ENCODE assay signal across 8 cellular contexts in the genomic region with DNA sequence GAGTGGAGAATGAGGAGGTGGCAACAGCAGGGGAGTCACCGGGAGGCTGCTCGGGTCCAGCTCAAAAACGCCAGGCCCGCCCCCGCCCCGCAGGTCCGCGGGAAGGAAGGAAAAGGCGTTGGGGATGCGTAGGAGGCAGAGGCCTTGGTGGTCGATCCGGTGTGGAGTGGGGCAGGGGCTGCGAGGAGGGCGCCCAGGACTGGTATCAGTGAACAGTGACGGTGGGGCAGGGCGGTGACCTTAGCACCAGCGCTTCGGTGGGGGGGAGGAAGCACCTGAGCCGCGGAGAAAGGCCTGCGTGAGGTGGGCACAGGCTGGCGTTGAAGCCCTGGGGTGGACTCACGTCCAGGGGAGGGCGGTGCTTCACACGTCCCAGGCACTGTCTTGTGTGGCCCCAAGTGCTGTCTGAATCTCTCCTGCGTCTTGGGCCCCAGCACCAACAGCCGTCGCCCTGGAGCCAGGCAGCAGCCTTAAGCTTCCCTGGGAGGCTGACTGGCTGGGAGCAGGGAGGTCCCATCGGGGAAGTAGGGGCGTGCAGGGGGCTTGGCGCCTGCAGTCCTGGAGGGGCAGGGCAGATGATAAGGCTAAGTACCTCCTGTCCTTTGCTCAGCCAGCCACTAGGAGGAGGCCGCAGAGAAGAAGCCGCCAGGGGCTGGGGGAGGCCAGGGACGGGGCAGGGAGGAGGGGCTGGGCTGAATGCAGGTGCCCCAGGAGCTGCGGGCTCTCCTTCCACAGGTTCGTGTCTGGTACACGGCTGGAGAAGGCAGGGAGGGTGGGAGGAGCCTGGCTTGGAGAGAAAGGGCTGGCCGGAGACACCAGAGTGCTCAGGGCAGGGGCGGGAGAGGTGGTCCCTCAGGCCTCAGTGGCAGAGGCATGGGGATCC.
DNase-seq lines count a peak whose midpoint lies in the region; ATAC-seq lines count a peak whose summit lies in the region.

No MANE protein-coding gene starts in this region.

- no peak for ATAC-seq in GM21526 (IDR thresholded peaks at IDR 0.05; ENCODE audit: low FRiP score, unreplicated experiment)
- ATAC-seq in HG02840 (IDR thresholded peaks at IDR 0.05; ENCODE audit: low FRiP score, unreplicated experiment), result no peak

- DNase-seq in DMS53 treated with DMSO at 0.1 percent for 48 hours (lab: John Stamatoyannopoulos, UW; ENCODE audit: unreplicated experiment), result peak; percentile 47
- peak; percentile 11 for DNase-seq in KG1 (lab: John Stamatoyannopoulos, UW)
- DNase-seq in SW480 (ENCODE audit: low spot score), result peak; percentile 62
- peak; percentile 70 for DNase-seq in astrocyte of the hippocampus (ENCODE audit: low read depth, low spot score)
- DNase-seq in iPS-NIHi11 (ENCODE audit: low spot score), result peak; percentile 92
- DNase-seq in stimulated activated CD4-positive, alpha-beta T cell treated with anti-CD3 and anti-CD28 coated beads, Interleukin-15, amount 100 ng/mL, for 24 hours, result peak; percentile 70

Comparison
In these comparisons a context has a peak if more than half of its experiments do, and no peak if none do; other contexts are left out.
1. DNase-seq: peak in every context shown above with its lines; median percentile 92 in iPS-NIHi11; 70 in astrocyte of the hippocampus; 70 in stimulated activated CD4-positive, alpha-beta T cell treated with anti-CD3 and anti-CD28 coated beads, Interleukin-15, amount 100 ng/mL, for 24 hours; 62 in SW480; 47 in DMS53 treated with DMSO at 0.1 percent for 48 hours; 11 in KG1.